ENCODE assay signal across 25 cellular contexts in the genomic region with DNA sequence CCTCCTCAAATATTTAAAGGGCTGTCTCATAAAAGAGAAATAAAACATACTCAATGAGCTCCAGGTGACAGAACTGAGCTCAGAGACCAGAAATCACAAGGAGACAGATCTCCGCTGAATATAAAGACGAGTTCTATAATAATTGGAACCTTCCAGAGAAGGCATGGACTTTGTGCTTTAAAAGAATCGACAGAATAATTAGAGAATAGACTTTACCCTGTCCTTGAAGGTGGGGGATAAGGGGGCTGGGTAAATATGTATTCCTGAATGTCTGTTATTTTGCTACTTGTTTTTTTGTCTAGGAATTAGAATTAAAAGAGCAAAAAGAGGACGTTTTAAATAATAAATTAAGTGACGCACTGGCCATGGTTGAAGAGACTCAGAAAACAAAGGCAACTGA.
"Had no signal": no experiment of that assay in that cellular context is flagged by ENCODE, and none has a peak within 500 bp of the region (broad histone marks: within the 10 kb centered on the region; RNA-seq: fewer than 3 reads in every experiment).

No MANE protein-coding gene starts in this region.

- ATAC-seq: activated CD8-positive, alpha-beta T cell treated with anti-CD3 and anti-CD28 coated beads for 36 hours; activated naive CD4-positive, alpha-beta T cell treated with anti-CD3 and anti-CD28 coated beads, Interleukin-2, amount 50 U/mL, for 72 hours had no signal

- H3K4me2 ChIP-seq: KMS-11 had no signal

- H3K27ac ChIP-seq: KMS-11, SJCRH30 had no signal

- H3K4me3 ChIP-seq: SJCRH30 had no signal

- DNase-seq: activated CD4-positive, alpha-beta T cell treated with anti-CD3 and anti-CD28 coated beads, Interleukin-2, amount 10 ng/mL, durations not matched to agents 24 days and 14 days; activated CD4-positive, alpha-beta T cell treated with anti-CD3 and anti-CD28 coated beads, Interleukin-2, amount 50 U/mL, for 4 hours; activated CD8-positive, alpha-beta T cell treated with anti-CD3 and anti-CD28 coated beads for 36 hours; activated gamma-delta T cell treated with Interleukin-2 at 50 U/mL for 16 hours; activated naive CD4-positive, alpha-beta T cell treated with anti-CD3 and anti-CD28 coated beads for 36 hours; activated T-cell treated with anti-CD3 and anti-CD28 coated beads, Interleukin-2, amount 50 U/mL, for 1 hour; anterior cingulate cortex; caudate nucleus; NCI-H1105; NCI-H1417 treated with DMSO at 0.1 percent for 48 hours; NCI-H2029; NCI-H510A; NCI-H526; NCI-H748 treated with DMSO at 0.1 percent for 48 hours; NK-92 treated with Interleukin-12 subunit alpha and Interleukin-12 subunit beta, amount 100 ng/mL, for 24 hours; SHP77; SJCRH30; SK-N-SH had no signal

- H3K27me3 ChIP-seq: SJCRH30 had no signal

- H3K9me3 Mint-ChIP-seq: activated CD8-positive, alpha-beta T cell treated with anti-CD3 and anti-CD28 coated beads for 36 hours; activated naive CD4-positive, alpha-beta T cell treated with anti-CD3 and anti-CD28 coated beads for 36 hours; activated naive CD4-positive, alpha-beta T cell treated with anti-CD3 and anti-CD28 coated beads, Interleukin-2, amount 50 U/mL, for 72 hours; activated T-helper 2 cell treated with anti-CD3 and anti-CD28 coated beads, Interferon-gamma antibody, Interleukin-2, Interleukin-4, amounts not matched to agents 10 μg/mL and 5 μg/mL and 100 μg/mL, durations not matched to agents 14 hours and 24 hours and 36 hours; T-helper 1 cell treated with Interleukin-12 subunit alpha and Interleukin-12 subunit beta and Interleukin-4 antibody, amounts not matched to agents 30 μg/mL and 1 μg/mL, for 36 hours; T-helper 2 cell treated with Interferon-gamma antibody and Interleukin-4, amounts not matched to agents 5 μg/mL and 100 μg/mL, for 36 hours had no signal

- H3K9me3 ChIP-seq: SJCRH30, SK-N-SH had no signal

- H3K4me1 ChIP-seq: SJCRH30 had no signal

- H3K9ac ChIP-seq: KMS-11, SK-N-SH had no signal

- FAIRE-seq: TTC549 had no signal

- H3K27me3 Mint-ChIP-seq: activated CD8-positive, alpha-beta T cell treated with anti-CD3 and anti-CD28 coated beads for 36 hours had no signal

- H3K36me3 Mint-ChIP-seq: activated naive CD4-positive, alpha-beta T cell treated with anti-CD3 and anti-CD28 coated beads, Interleukin-2, amount 50 U/mL, for 72 hours; brain had no signal

- H3K27ac Mint-ChIP-seq: activated CD4-positive, alpha-beta T cell treated with anti-CD3 and anti-CD28 coated beads, Interleukin-2, amount 10 ng/mL, durations not matched to agents 24 days and 14 days; activated CD8-positive, alpha-beta T cell treated with anti-CD3 and anti-CD28 coated beads for 36 hours; activated naive CD4-positive, alpha-beta T cell treated with anti-CD3 and anti-CD28 coated beads for 36 hours; activated T-helper 2 cell treated with anti-CD3 and anti-CD28 coated beads, Interferon-gamma antibody, Interleukin-2, Interleukin-4, amounts not matched to agents 10 μg/mL and 5 μg/mL and 100 μg/mL, durations not matched to agents 14 hours and 24 hours and 36 hours; T-helper 1 cell treated with Interleukin-12 subunit alpha and Interleukin-12 subunit beta and Interleukin-4 antibody, amounts not matched to agents 30 μg/mL and 1 μg/mL, for 36 hours; T-helper 2 cell treated with Interferon-gamma antibody and Interleukin-4, amounts not matched to agents 5 μg/mL and 100 μg/mL, for 36 hours had no signal

- H3K4me3 Mint-ChIP-seq: activated CD4-positive, alpha-beta T cell treated with anti-CD3 and anti-CD28 coated beads, Interleukin-2, amount 10 ng/mL, durations not matched to agents 24 days and 14 days; activated CD8-positive, alpha-beta T cell treated with anti-CD3 and anti-CD28 coated beads for 36 hours; activated naive CD4-positive, alpha-beta T cell treated with anti-CD3 and anti-CD28 coated beads for 36 hours; brain; T-helper 1 cell treated with Interleukin-12 subunit alpha and Interleukin-12 subunit beta and Interleukin-4 antibody, amounts not matched to agents 30 μg/mL and 1 μg/mL, for 36 hours; T-helper 2 cell treated with Interferon-gamma antibody and Interleukin-4, amounts not matched to agents 5 μg/mL and 100 μg/mL, for 36 hours had no signal

- H3K36me3 ChIP-seq: SJCRH30 had no signal
